ENCODE assay signal across 1 cellular context in genomic region chr11:23206736-23207336, GRCh38.
A peak's percentile ranks its signal among the peaks of the same experiment; 100 is the strongest.
TF ChIP-seq lines count a peak whose summit lies in the region.

No MANE protein-coding gene starts in this region.

TF ChIP-seq in IMR-90, 13 proteins besides CTCF, POLR2A, EP300 and RAD21:
- TF ChIP-seq NFE2L2 (IDR thresholded peaks at IDR 0.05; ENCODE audit: low read depth, low read length) (no peak), FOS (IDR thresholded peaks at IDR 0.05; ENCODE audit: low read depth, low read length) (0 out of 2 replicates have a peak, but pooled peaks have one; percentile 17)
